ENCODE assay signal across 1 cellular context in genomic region chr18:9101730-9102390, GRCh38.
TF ChIP-seq lines count a peak whose summit lies in the region.

No MANE protein-coding gene starts in this region.

TF ChIP-seq in K562, 482 proteins besides CTCF, POLR2A, EP300 and RAD21 (continued from another document):
- 0 out of 2 replicates have a peak, but pooled peaks have one; percentile 45 for TF ChIP-seq ZNF3 (CRISPR knock-in tag; IDR thresholded peaks at IDR 0.05)
- TF ChIP-seq TCF15 (CRISPR knock-in tag; IDR thresholded peaks at IDR 0.05): no peak
- no peak for TF ChIP-seq MGA (IDR thresholded peaks at IDR 0.05)
- TF ChIP-seq OTX1 (CRISPR knock-in tag; IDR thresholded peaks at IDR 0.05): no peak
- no peak for TF ChIP-seq U2AF2 (optimal IDR thresholded peaks at IDR 0.05; ENCODE audit: low read depth, low read length)
- no peak for TF ChIP-seq ZNF696 (CRISPR knock-in tag; conservative IDR thresholded peaks at IDR 0.05)
- TF ChIP-seq RCOR1 (IDR thresholded peaks at IDR 0.05; ENCODE audit: borderline replicate concordance in 1 of 2, low read depth in 2 of 2, low read length in 2 of 2): no peak
- TF ChIP-seq TEAD1 (CRISPR knock-in tag; IDR thresholded peaks at IDR 0.05): no peak
- no peak for TF ChIP-seq ZNF445 (CRISPR knock-in tag; IDR thresholded peaks at IDR 0.05; ENCODE audit: low read depth)
- TF ChIP-seq MEIS2 (IDR thresholded peaks at IDR 0.05; ENCODE audit: partially characterized antibody): peak; percentile 56
- TF ChIP-seq CBX5 (IDR thresholded peaks at IDR 0.05; ENCODE audit: borderline replicate concordance, low read depth): no peak
- no peak for TF ChIP-seq POLR2AphosphoS2 (IDR thresholded peaks at IDR 0.05; ENCODE audit: low read length)
- TF ChIP-seq CHD4 (IDR thresholded peaks at IDR 0.05; ENCODE audit: insufficient read depth, insufficient replicate concordance, low read depth, low read length, poor library complexity, severe bottlenecking): no peak
- TF ChIP-seq CHD2 (IDR thresholded peaks at IDR 0.05; ENCODE audit: low read depth, low read length): no peak
- no peak for TF ChIP-seq NFIC (IDR thresholded peaks at IDR 0.05)
- no peak for TF ChIP-seq FOXK1 (CRISPR knock-in tag; IDR thresholded peaks at IDR 0.05; ENCODE audit: borderline replicate concordance)
- TF ChIP-seq ZNF398 (CRISPR knock-in tag; IDR thresholded peaks at IDR 0.05): no peak
- TF ChIP-seq MAFK (IDR thresholded peaks at IDR 0.05; ENCODE audit: low read length): no peak
- no peak for TF ChIP-seq ZNF785 (CRISPR knock-in tag; IDR thresholded peaks at IDR 0.05)
- TF ChIP-seq MXD1 (CRISPR knock-in tag; IDR thresholded peaks at IDR 0.05; ENCODE audit: borderline replicate concordance, poor library complexity, severe bottlenecking): no peak
- peak; percentile 75; the same call in 1 of the 2 replicates for TF ChIP-seq MIER1 (IDR thresholded peaks at IDR 0.05; ENCODE audit: low read depth)
- no peak for TF ChIP-seq ZNF224 (CRISPR knock-in tag; IDR thresholded peaks at IDR 0.05)
- TF ChIP-seq XRCC5 (IDR thresholded peaks at IDR 0.05; ENCODE audit: low read depth, low read length): no peak
- TF ChIP-seq ZNF561 (CRISPR knock-in tag; conservative IDR thresholded peaks at IDR 0.05): no peak
- no peak for TF ChIP-seq TFAP4 (CRISPR knock-in tag; IDR thresholded peaks at IDR 0.05; ENCODE audit: borderline replicate concordance)
- TF ChIP-seq KDM2B (CRISPR knock-in tag; IDR thresholded peaks at IDR 0.05): no peak
- no peak for TF ChIP-seq GTF2F1 (IDR thresholded peaks at IDR 0.05; ENCODE audit: low read depth, low read length)
- no peak for TF ChIP-seq CHCHD3 (CRISPR knock-in tag; IDR thresholded peaks at IDR 0.05)
- TF ChIP-seq NFATC3 (IDR thresholded peaks at IDR 0.05): no peak; the same call in 1 of the 2 replicates
- no peak for TF ChIP-seq BMI1 (IDR thresholded peaks at IDR 0.05; ENCODE audit: low read length)
- no peak for TF ChIP-seq ARID2 (IDR thresholded peaks at IDR 0.05)
- peak; percentile 89; the same call in 1 of the 2 replicates for TF ChIP-seq ZNF589 (CRISPR knock-in tag; IDR thresholded peaks at IDR 0.05; ENCODE audit: low read depth)
